In the genomic region with DNA sequence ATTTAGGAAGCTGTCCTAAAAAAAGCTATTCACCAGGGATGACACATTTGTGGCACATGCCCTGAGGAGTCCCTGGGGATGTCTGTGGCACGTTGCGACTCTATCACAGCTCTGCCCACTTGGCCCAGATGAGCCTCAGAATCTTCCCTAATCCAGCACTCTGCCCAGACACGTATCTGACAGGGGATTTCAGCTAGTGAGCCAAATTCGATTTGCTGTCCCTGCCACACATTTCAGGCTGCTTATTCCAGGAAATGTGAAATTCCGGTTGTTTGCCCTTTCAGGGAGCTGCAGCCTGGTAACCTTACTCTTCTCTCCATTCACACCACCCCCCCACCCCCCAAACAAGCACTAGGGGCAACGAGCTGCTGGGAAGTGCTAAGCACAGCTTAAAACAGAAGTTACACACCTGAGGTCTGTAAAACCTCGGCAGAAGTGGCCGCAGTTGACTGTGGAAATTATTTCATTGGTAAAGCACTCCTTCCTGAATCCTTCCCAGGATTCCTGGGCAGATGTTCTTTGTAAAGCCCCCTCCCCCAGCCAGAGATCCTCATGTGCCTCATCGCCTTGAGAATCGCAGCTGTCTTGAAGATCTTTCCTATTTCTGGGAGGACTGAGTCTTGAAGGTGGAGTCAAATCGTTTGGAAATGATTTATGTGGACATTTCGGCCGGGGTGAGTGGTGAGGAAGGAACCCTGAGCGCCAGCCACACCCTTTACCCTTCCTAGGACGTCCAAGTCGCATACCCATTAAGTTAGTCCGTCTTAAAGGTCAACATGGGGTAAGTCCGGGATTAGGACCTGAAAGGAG, we compare ENCODE assay signal across 9 cellular contexts.
DNase-seq lines count a peak whose midpoint lies in the region; ATAC-seq, FAIRE-seq and TF ChIP-seq lines count a peak whose summit lies in the region.
"Had no signal": no experiment of that assay in that cellular context is flagged by ENCODE, and none has a peak within 500 bp of the region (broad histone marks: within the 10 kb centered on the region; RNA-seq: fewer than 3 reads in every experiment).

No MANE protein-coding gene starts in this region.

- H3K27me3 Mint-ChIP-seq in activated CD4-positive, alpha-beta T cell treated with anti-CD3 and anti-CD28 coated beads, Interleukin-2, amount 10 ng/mL, durations not matched to agents 7 days and 5 days = no peaks in the 10 kb centered on the region

- TF ChIP-seq POLR2A in H1 (IDR thresholded peaks at IDR 0.05; ENCODE audit: control extremely low read depth in 1 of 2, low read depth in 2 of 2, low read length in 2 of 2) = no peak

- H4K91ac ChIP-seq in H1 (replicated peaks; ENCODE audit: insufficient read length, low read length) = no peak overlapping the region

- no peak overlapping the region for H2BK20ac ChIP-seq in H1 (ENCODE audit: low read length)

- H3K4me3 ChIP-seq in H1 (ENCODE audit: extremely low read depth in 1 of 4, insufficient read depth in 2 of 4, low read depth in 3 of 4, low read length in 4 of 4) (no peak overlapping the region), pancreas (no peak overlapping the region)

- no peak overlapping the region for H3K4me3 Mint-ChIP-seq in activated CD4-positive, alpha-beta T cell treated with anti-CD3 and anti-CD28 coated beads, Interleukin-2, amount 10 ng/mL, durations not matched to agents 7 days and 5 days
- H3K4me3 Mint-ChIP-seq: IgD-negative memory B cell had no signal

- H3K36me3 ChIP-seq in H1 (ENCODE audit: control insufficient read depth in 2 of 4, insufficient read depth in 4 of 4, low read length in 3 of 4) (no peaks in the 10 kb centered on the region), pancreas (no peaks in the 10 kb centered on the region)

- no peaks in the 10 kb centered on the region for H3K36me3 Mint-ChIP-seq in activated CD4-positive, alpha-beta T cell treated with anti-CD3 and anti-CD28 coated beads, Interleukin-2, amount 10 ng/mL, durations not matched to agents 7 days and 5 days (ENCODE audit: low read depth)
- H3K36me3 Mint-ChIP-seq: IgD-negative memory B cell had no signal

- no peak overlapping the region for H2BK15ac ChIP-seq in H1 (ENCODE audit: low read length)

- 0 out of 2 replicates have a peak overlapping the region, but pooled peaks have one; percentile 24 for H2BK5ac ChIP-seq in H1 (ENCODE audit: low read depth, low read length)

- no peak for TF ChIP-seq EP300 in H1 (IDR thresholded peaks at IDR 0.05; ENCODE audit: borderline replicate concordance in 1 of 2, low read depth in 2 of 2, low read length in 2 of 2)

- no peak overlapping the region for H2BK120ac ChIP-seq in H1 (replicated peaks; ENCODE audit: low read depth, low read length)

- H2BK12ac ChIP-seq in H1 (ENCODE audit: low read depth, low read length) = 0 out of 2 replicates have a peak overlapping the region, but pooled peaks have one; percentile 39

- H3K4me1 Mint-ChIP-seq in activated CD4-positive, alpha-beta T cell treated with anti-CD3 and anti-CD28 coated beads, Interleukin-2, amount 10 ng/mL, durations not matched to agents 7 days and 5 days = no peaks in the 10 kb centered on the region
- H3K4me1 Mint-ChIP-seq: IgD-negative memory B cell had no signal

- no peak for TF ChIP-seq RAD21 in H1 (IDR thresholded peaks at IDR 0.05 in 1 of 2, conservative IDR thresholded peaks at IDR 0.05 in 1 of 2; ENCODE audit: low read depth in 2 of 2, low read length in 2 of 2)

- no peak overlapping the region; the same call in 1 of the 2 replicates for H3K18ac ChIP-seq in H1 (ENCODE audit: extremely low read depth, low read length)

- no peak overlapping the region for H3K56ac ChIP-seq in H1 (replicated peaks; ENCODE audit: insufficient read length, low read depth, low read length)

- CTCF ChIA-PET in H1 (lab: Charles Lee; ENCODE audit: partially characterized antibody) = interaction anchor here (0.8 to 1.3 kb wide), 4 partner anchors 17 to 545 kb away, joined by 3 to 4 read pairs (median 4); no protein-coding TSS in a partner anchor
- CTCF ChIA-PET in HEK293T (lab: Yijun Ruan, JAX) = interaction anchor here (2.1 kb wide), 1 partner anchor 12 kb away, joined by 9 read pairs; no protein-coding TSS in a partner anchor
- CTCF ChIA-PET in activated CD4-positive, alpha-beta T cell treated with anti-CD3 and anti-CD28 coated beads, Interleukin-2, amount 10 ng/mL, durations not matched to agents 7 days and 5 days (lab: Charles Lee) = interaction anchor here (0.9 to 2.2 kb wide), 5 partner anchors 7 to 146 kb away, joined by 3 to 10 read pairs (median 5); no protein-coding TSS in a partner anchor

- no peaks in the 10 kb centered on the region for H3K79me1 ChIP-seq in H1 (ENCODE audit: low read depth, low read length)

- DNase-seq in D721Med (ENCODE audit: insufficient read length, low spot score) (peak; percentile 82), NCI-H1694 (lab: John Stamatoyannopoulos, UW) (peak; percentile 57), H1 (ENCODE audit: low read depth in 1 of 2, low spot score in 2 of 2) (no peak), pancreas (no peak), HEK293T (ENCODE audit: extremely low spot score) (no peak), DMS153 (lab: John Stamatoyannopoulos, UW) (no peak)
- no peak for DNase-seq in activated CD4-positive, alpha-beta T cell treated with anti-CD3 and anti-CD28 coated beads, Interleukin-2, amount 10 ng/mL, durations not matched to agents 7 days and 5 days

- no peak overlapping the region for H3K4ac ChIP-seq in H1 (replicated peaks; ENCODE audit: insufficient read length, low read depth, low read length)

- peaks cover 0 to 4% (median 0%) of the 10 kb centered on the region in 4 experiments; a peak in 1 of 7 replicates for H3K4me1 ChIP-seq in H1 (replicated peaks in 1 of 4; ENCODE audit: control insufficient read depth in 3 of 4, insufficient read depth in 4 of 4, low read length in 3 of 4)
- no peaks in the 10 kb centered on the region for H3K4me1 ChIP-seq in pancreas

- intact Hi-C loops in pancreas (cut with DNase I) = no loop called here

- no peak overlapping the region for H3K4me2 ChIP-seq in H1 (ENCODE audit: insufficient read depth in 1 of 2, low read depth in 2 of 2, low read length in 2 of 2)

- no peak overlapping the region for H4K5ac ChIP-seq in H1 (ENCODE audit: insufficient read length, low read depth, low read length)

- no peaks in the 10 kb centered on the region for H3K23me2 ChIP-seq in H1 (ENCODE audit: low read depth, low read length)

- no peaks in the 10 kb centered on the region for H3K27me3 ChIP-seq in H1 (replicated peaks in 1 of 4; ENCODE audit: control insufficient read depth in 3 of 4, extremely low read depth in 1 of 4, insufficient read depth in 3 of 4, low read length in 3 of 4)
- no peaks in the 10 kb centered on the region for H3K27me3 ChIP-seq in pancreas

- H3K79me2 ChIP-seq in H1 (ENCODE audit: control insufficient read depth in 1 of 2, insufficient read depth in 2 of 2, low read length in 2 of 2) = no peaks in the 10 kb centered on the region

- H3K27ac Mint-ChIP-seq in activated CD4-positive, alpha-beta T cell treated with anti-CD3 and anti-CD28 coated beads, Interleukin-2, amount 10 ng/mL, durations not matched to agents 7 days and 5 days = no peak overlapping the region
- H3K27ac Mint-ChIP-seq: IgD-negative memory B cell had no signal

- H4K20me1 ChIP-seq in H1 (replicated peaks in 1 of 2; ENCODE audit: control insufficient read depth in 1 of 2, insufficient read depth in 2 of 2, low read length in 2 of 2) = no peaks in the 10 kb centered on the region

- peak; percentile 16 to 70 (median 53) for ATAC-seq in pancreas
- no peak for ATAC-seq in GM18519 (IDR thresholded peaks at IDR 0.05; ENCODE audit: low FRiP score, unreplicated experiment)

- FAIRE-seq in D721Med (lab: Jason Lieb, UNC) = peak; percentile 98
- FAIRE-seq in H1 (lab: Jason Lieb, UNC) = no peak
- FAIRE-seq in pancreas (lab: Jason Lieb, UNC) = no peak

- no peak overlapping the region for H3K14ac ChIP-seq in H1 (ENCODE audit: insufficient read length)

- TF ChIP-seq CTCF in D721Med (IDR thresholded peaks at IDR 0.05; ENCODE audit: insufficient read depth, missing control alignments) = no peak
- no peak for TF ChIP-seq CTCF in H1 (IDR thresholded peaks at IDR 0.05; ENCODE audit: control extremely low read depth in 1 of 3, insufficient read depth in 1 of 3, low read depth in 1 of 3, low read length in 3 of 3)
- no peak for TF ChIP-seq CTCF in pancreas (IDR thresholded peaks at IDR 0.05)

- no peak overlapping the region for H3K27ac ChIP-seq in H1 (ENCODE audit: low read depth, low read length)
- H3K27ac ChIP-seq in pancreas = peak overlapping the region in 3 of 4 donors; percentile 40 to 62 (median 58)

- H4K8ac ChIP-seq in H1 (ENCODE audit: extremely low read depth, insufficient read depth, low read length) = no peak overlapping the region

- no peaks in the 10 kb centered on the region for H3K9me3 Mint-ChIP-seq in activated CD4-positive, alpha-beta T cell treated with anti-CD3 and anti-CD28 coated beads, Interleukin-2, amount 10 ng/mL, durations not matched to agents 7 days and 5 days

- peak overlapping the region; percentile 98 for H2AFZ ChIP-seq in H1 (ENCODE audit: low read length)

- no peak overlapping the region for H3K9ac ChIP-seq in H1 (replicated peaks in 1 of 4; ENCODE audit: extremely low read depth in 1 of 4, low read depth in 3 of 4, low read length in 3 of 4)

- H3K9me3 ChIP-seq in H1 (ENCODE audit: insufficient read depth in 2 of 2, low read depth in 1 of 2, low read length in 1 of 2) (no peaks in the 10 kb centered on the region; a peak in 1 of 4 replicates), pancreas (no peaks in the 10 kb centered on the region)

- WGBS in H1 (ENCODE audit: extremely low coverage in 1 of 2, insufficient coverage in 1 of 2, insufficient read length in 1 of 2, insufficient replicate concordance in 2 of 2, low coverage in 1 of 2, low lambda C conversion rate in 2 of 2, missing lambda C conversion rate in 1 of 2), 2 experiments = 81% methylated on average over 18 of the region's 18 CpGs; no CpG with 5 or more reads in 1 of the 2 experiments
- WGBS in pancreas, 2 donors = 34 to 39% methylated on average over 18 of the region's 18 CpGs

- H2AK5ac ChIP-seq in H1 (ENCODE audit: low read depth, low read length) = no peak overlapping the region

- POLR2A ChIA-PET in H1 (lab: Charles Lee; ENCODE audit: partially characterized antibody) = interaction anchor here (0.8 to 1.2 kb wide), 3 partner anchors 12 to 277 kb away, joined by 3 to 4 read pairs (median 3); a partner anchor contains a TSS
- POLR2A ChIA-PET in HEK293T (lab: Yijun Ruan, JAX) = interaction anchor here (1.1 kb wide), 1 partner anchor 12 kb away, joined by 3 read pairs; no protein-coding TSS in a partner anchor
- POLR2A ChIA-PET in activated CD4-positive, alpha-beta T cell treated with anti-CD3 and anti-CD28 coated beads, Interleukin-2, amount 10 ng/mL, durations not matched to agents 7 days and 5 days (lab: Charles Lee) = no interaction called here

- H3K23ac ChIP-seq in H1 (ENCODE audit: insufficient read length) = no peak overlapping the region

TF ChIP-seq in H1, 55 proteins besides CTCF, POLR2A, EP300 and RAD21 (continues in another document):
- TF ChIP-seq KDM1A (IDR thresholded peaks at IDR 0.05; ENCODE audit: borderline replicate concordance, low read length) = no peak
- no peak for TF ChIP-seq TEAD4 (IDR thresholded peaks at IDR 0.05; ENCODE audit: low read depth, low read length)

TF ChIP-seq in HEK293T, 16 proteins besides CTCF, POLR2A, EP300 and RAD21 (continues in another document):
- TF ChIP-seq FOXM1 (IDR thresholded peaks at IDR 0.05; ENCODE audit: borderline replicate concordance) (no peak), L3MBTL2 (conservative IDR thresholded peaks at IDR 0.05) (no peak), NFRKB (IDR thresholded peaks at IDR 0.05) (no peak), ELF4 (IDR thresholded peaks at IDR 0.05) (no peak)

Comparison
In these comparisons a context has a peak if more than half of its experiments do, and no peak if none do; other contexts are left out.
1. DNase-seq: peak in D721Med (single experiment) and NCI-H1694 (single experiment); none in H1 (0 of 2), pancreas (0 of 6), HEK293T (single experiment), DMS153 (single experiment) and activated CD4-positive, alpha-beta T cell treated with anti-CD3 and anti-CD28 coated beads, Interleukin-2, amount 10 ng/mL, durations not matched to agents 7 days and 5 days (single experiment).